18 cellular contexts compared by ENCODE assay signal in the genomic region with DNA sequence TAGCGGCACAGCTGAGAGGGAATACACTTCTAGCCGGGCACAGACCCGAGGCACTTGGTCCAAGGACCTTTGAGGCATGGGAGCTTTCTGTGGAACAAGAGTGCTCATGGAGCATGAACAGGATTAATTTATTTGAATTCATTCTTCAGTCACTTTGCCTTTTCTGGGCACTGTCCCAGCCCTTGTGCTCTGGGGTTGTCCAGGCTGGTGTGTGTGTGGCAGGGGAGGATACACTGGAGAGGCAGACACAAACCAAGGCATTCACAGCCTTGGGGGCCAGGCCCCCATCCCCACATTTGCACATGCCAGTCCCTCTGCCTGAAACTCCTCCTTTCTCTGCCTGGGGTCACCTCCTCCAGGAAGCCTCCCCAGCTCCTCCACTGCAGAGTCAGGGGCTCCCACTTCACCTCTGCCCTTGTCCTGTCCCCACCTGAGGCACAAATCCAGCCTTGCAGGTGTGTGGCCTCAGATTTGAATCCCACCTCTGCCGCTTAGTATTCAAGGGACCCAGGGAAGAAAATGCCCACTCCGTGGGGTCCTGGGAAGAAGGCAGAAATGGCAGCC.
"Had no signal": no experiment of that assay in that cellular context is flagged by ENCODE, and none has a peak within 500 bp of the region (broad histone marks: within the 10 kb centered on the region; RNA-seq: fewer than 3 reads in every experiment).

No MANE protein-coding gene starts in this region.

- ATAC-seq: activated T-helper 17 cell treated with anti-CD3 and anti-CD28 coated beads, Interleukin-2, amount 50 U/mL, for 72 hours; effector memory CD8-positive, alpha-beta T cell; left ventricle myocardium superior; natural killer cell; psoas muscle; right lobe of liver; SK-N-SH treated with all-trans-retinoic acid at 6 μM for 48 hours had no signal

- H3K27me3 Mint-ChIP-seq: activated T-helper 17 cell treated with anti-CD3 and anti-CD28 coated beads, Interleukin-2, amount 50 U/mL, for 72 hours; dendritic cell treated with granulocyte-macrophage colony-stimulating factor and Interleukin-4, amounts not matched to agents 40 ng/mL and 50 ng/mL, for 4 days; stimulated activated naive CD8-positive, alpha-beta T cell treated with anti-CD3 and anti-CD28 coated beads, Interleukin-15, Interleukin-2, amounts not matched to agents 100 ng/mL and 50 ng/mL, for 24 hours had no signal

- DNase-seq: activated CD4-positive, alpha-beta T cell treated with anti-CD3 and anti-CD28 coated beads, Interleukin-2, amount 50 U/mL, for 48 hours; activated naive CD4-positive, alpha-beta T cell treated with anti-CD3 and anti-CD28 coated beads, Interleukin-2, amount 10 ng/mL, durations not matched to agents 7 days and 5 days; central memory CD4-positive, alpha-beta T cell; effector memory CD8-positive, alpha-beta T cell; foreskin melanocyte; mesenchymal stem cell; natural killer cell; stimulated activated CD4-positive, alpha-beta T cell treated with anti-CD3 and anti-CD28 coated beads, Interleukin-4, amount 100 ng/mL, for 4 hours; stimulated activated CD8-positive, alpha-beta memory T cell treated with anti-CD3 and anti-CD28 coated beads, Interleukin-4, amount 100 ng/mL, for 48 hours; T-helper 1 cell; T1000 had no signal

- H3K4me3 Mint-ChIP-seq: activated naive CD4-positive, alpha-beta T cell treated with anti-CD3 and anti-CD28 coated beads, Interleukin-2, amount 10 ng/mL, durations not matched to agents 7 days and 5 days; activated T-helper 17 cell treated with anti-CD3 and anti-CD28 coated beads, Interleukin-2, amount 50 U/mL, for 72 hours; dendritic cell treated with granulocyte-macrophage colony-stimulating factor and Interleukin-4, amounts not matched to agents 40 ng/mL and 50 ng/mL, for 4 days; effector memory CD8-positive, alpha-beta T cell; natural killer cell; stimulated activated naive CD8-positive, alpha-beta T cell treated with anti-CD3 and anti-CD28 coated beads, Interleukin-15, Interleukin-2, amounts not matched to agents 100 ng/mL and 50 ng/mL, for 24 hours had no signal

- H3K36me3 Mint-ChIP-seq: activated naive CD4-positive, alpha-beta T cell treated with anti-CD3 and anti-CD28 coated beads, Interleukin-2, amount 10 ng/mL, durations not matched to agents 7 days and 5 days; natural killer cell had no signal

- H3K4me1 Mint-ChIP-seq: activated naive CD4-positive, alpha-beta T cell treated with anti-CD3 and anti-CD28 coated beads, Interleukin-2, amount 10 ng/mL, durations not matched to agents 7 days and 5 days; activated T-helper 17 cell treated with anti-CD3 and anti-CD28 coated beads, Interleukin-2, amount 50 U/mL, for 72 hours; natural killer cell had no signal

- H3K9me3 Mint-ChIP-seq: activated naive CD4-positive, alpha-beta T cell treated with anti-CD3 and anti-CD28 coated beads, Interleukin-2, amount 10 ng/mL, durations not matched to agents 7 days and 5 days; dendritic cell treated with granulocyte-macrophage colony-stimulating factor and Interleukin-4, amounts not matched to agents 40 ng/mL and 50 ng/mL, for 4 days; natural killer cell; stimulated activated naive CD8-positive, alpha-beta T cell treated with anti-CD3 and anti-CD28 coated beads, Interleukin-15, Interleukin-2, amounts not matched to agents 100 ng/mL and 50 ng/mL, for 24 hours had no signal

- H3K27ac Mint-ChIP-seq: activated naive CD4-positive, alpha-beta T cell treated with anti-CD3 and anti-CD28 coated beads, Interleukin-2, amount 10 ng/mL, durations not matched to agents 7 days and 5 days; activated T-helper 17 cell treated with anti-CD3 and anti-CD28 coated beads, Interleukin-2, amount 50 U/mL, for 72 hours; dendritic cell treated with granulocyte-macrophage colony-stimulating factor and Interleukin-4, amounts not matched to agents 40 ng/mL and 50 ng/mL, for 4 days; effector memory CD8-positive, alpha-beta T cell; natural killer cell; stimulated activated naive CD8-positive, alpha-beta T cell treated with anti-CD3 and anti-CD28 coated beads, Interleukin-15, Interleukin-2, amounts not matched to agents 100 ng/mL and 50 ng/mL, for 24 hours had no signal
